ENCODE assay signal across 8 cellular contexts in genomic region chr16:19717781-19718623, GRCh38. TPM values are rescaled to one million over a fixed set of nuclear protein-coding genes. Genes with fewer than 3 reads are reported as not detected.
DNase-seq lines count a peak whose midpoint lies in the region; TF ChIP-seq lines count a peak whose summit lies in the region.

IQCK (plus strand) TSS chr16:19718271; CDS start chr16:19718307, 36 bp downstream.
KNOP1 (minus strand) TSS chr16:19718227; CDS start chr16:19715035, 3,192 bp downstream.

- peak within 1 kb of the TSS; percentile 62 for H3K27ac ChIP-seq in substantia nigra (ENCODE audit: low read depth, low read length, poor library complexity, severe bottlenecking)

- no peaks in the 10 kb centered on the region for H3K9me2 ChIP-seq in Loucy (replicated peaks; ENCODE audit: low read depth, low read length)

- H3K4me3 ChIP-seq in H7 (ENCODE audit: insufficient read depth, low read depth, low read length) (peak within 1 kb of the TSS; percentile 87), Loucy (ENCODE audit: low read length, poor library complexity, severe bottlenecking) (peak within 1 kb of the TSS; percentile 96)

- H3K36me3 ChIP-seq in H7 (replicated peaks; ENCODE audit: control insufficient read depth, insufficient read depth, low read length), result peaks cover 9% of the 10 kb centered on the region
- H3K36me3 ChIP-seq in Loucy (ENCODE audit: insufficient read depth, low read length), result no peaks in the 10 kb centered on the region

- peaks cover 26% of the 10 kb centered on the region for H3K4me1 ChIP-seq in Loucy (ENCODE audit: insufficient read depth, low read length, poor library complexity, severe bottlenecking)

- no peak for TF ChIP-seq CTCF in Loucy (conservative IDR thresholded peaks at IDR 0.05; ENCODE audit: low read length)

- H3K4me2 ChIP-seq in Loucy (ENCODE audit: low read depth, low read length, poor library complexity, severe bottlenecking), result peak within 1 kb of the TSS; percentile 88

- peak; percentile 30 for DNase-seq in GM04503 (ENCODE audit: low read depth)
- peak; percentile 96 for DNase-seq in H7
- DNase-seq in SK-MEL-5 (ENCODE audit: low read depth, low spot score), result peak; percentile 84
- DNase-seq in activated naive CD4-positive, alpha-beta T cell treated with anti-CD3 and anti-CD28 coated beads, Interleukin-2, amount 50 U/mL, for 16 hours, result peak; percentile 93
- DNase-seq in globus pallidus (ENCODE audit: low spot score), result peak; percentile 88
- DNase-seq in nucleus accumbens (lab: John Stamatoyannopoulos, UW), result peak in 53 of 56 donors; percentile 40 to 92 (median 78)
- peak; percentile 12 to 93 (median 81) for DNase-seq in substantia nigra (lab: John Stamatoyannopoulos, UW)

- no peaks in the 10 kb centered on the region; the same call in 1 of the 2 replicates for H3F3A ChIP-seq in Loucy (ENCODE audit: low read depth)

- H4K20me1 ChIP-seq in Loucy (ENCODE audit: insufficient read depth, low read length, poor library complexity, severe bottlenecking), result no peaks in the 10 kb centered on the region

- H3K9me3 ChIP-seq in Loucy (ENCODE audit: insufficient read depth, low read depth, low read length), result no peaks in the 10 kb centered on the region

- H3K27me3 ChIP-seq in H7 (ENCODE audit: control insufficient read depth, insufficient read depth, low read length), result no peaks in the 10 kb centered on the region
- H3K27me3 ChIP-seq in Loucy (ENCODE audit: insufficient read depth, low read length, poor library complexity, severe bottlenecking), result no peaks in the 10 kb centered on the region

- peak within 1 kb of the TSS; percentile 94 for H2AFZ ChIP-seq in Loucy (ENCODE audit: low read length)

- peaks cover 28% of the 10 kb centered on the region for H3K79me2 ChIP-seq in Loucy (ENCODE audit: insufficient read depth, low read length)

- peak within 1 kb of the TSS; percentile 95 for H3K9ac ChIP-seq in Loucy (ENCODE audit: low read depth, low read length, poor library complexity, severe bottlenecking)

- in situ Hi-C loops in SK-MEL-5 (cut with HindIII; ENCODE audit: low pct_unique_long_range_greater_than_20kb, low sequenced_read_pairs), result no loop called here

RNA-seq across cellular contexts. Expression of gene IQCK, which starts in this region (rescaled TPM):
- 4.4 and 6.4 TPM in 2 replicates for total RNA-seq in H7 (2014; rRNA removed; shearing (Covaris generic))
- total RNA-seq in SK-MEL-5 (2014; rRNA removed; shearing (Covaris generic)), result 5.3 and 6.1 TPM in 2 replicates
- 5.7 and 5.9 TPM in 2 replicates for polyA plus RNA-seq in SK-MEL-5 (2015; cell fraction: cytosol; rRNA removed)
- 7.5 and 12.3 TPM in 2 replicates for polyA plus RNA-seq in SK-MEL-5 (2015; cell fraction: nucleus; rRNA removed)

RNA-seq across cellular contexts. Expression of gene KNOP1, which starts in this region (rescaled TPM):
- total RNA-seq in H7 (2014; rRNA removed; shearing (Covaris generic)), result 35.5 and 50.6 TPM in 2 replicates
- total RNA-seq in SK-MEL-5 (2014; rRNA removed; shearing (Covaris generic)), result 29.5 and 34.8 TPM in 2 replicates
- polyA plus RNA-seq in SK-MEL-5 (2015; cell fraction: cytosol; rRNA removed), result 36.7 and 46.0 TPM in 2 replicates
- polyA plus RNA-seq in SK-MEL-5 (2015; cell fraction: nucleus; rRNA removed), result 19.6 and 25.2 TPM in 2 replicates

Comparison
In these comparisons a context has a peak if more than half of its experiments do, and no peak if none do; other contexts are left out.
1. Peak in every context shown above with its lines: DNase-seq, H3K4me3 ChIP-seq and H3K27ac ChIP-seq.
2. DNase-seq: peak in every context shown above with its lines; median percentile 96 in H7; 93 in activated naive CD4-positive, alpha-beta T cell treated with anti-CD3 and anti-CD28 coated beads, Interleukin-2, amount 50 U/mL, for 16 hours; 88 in globus pallidus; 84 in SK-MEL-5; 81 in substantia nigra; 78 in nucleus accumbens; 30 in GM04503.